ENCODE assay signal across 26 cellular contexts in genomic region chr3:18611991-18612390, GRCh38.
"Had no signal": no experiment of that assay in that cellular context is flagged by ENCODE, and none has a peak within 500 bp of the region (broad histone marks: within the 10 kb centered on the region; RNA-seq: fewer than 3 reads in every experiment).

No MANE protein-coding gene starts in this region.

- H3K9me3 Mint-ChIP-seq: stimulated activated naive CD8-positive, alpha-beta T cell treated with anti-CD3 and anti-CD28 coated beads, Interleukin-15, Interleukin-2, amounts not matched to agents 100 ng/mL and 50 ng/mL, for 24 hours had no signal

- H3K27me3 ChIP-seq: stomach, suprapubic skin, testis, thyroid gland, tibial artery, tibial nerve, transverse colon, upper lobe of left lung, upper lobe of right lung, uterus had no signal

- H3K4me3 Mint-ChIP-seq: stimulated activated memory B cell treated with anti-CD40 and anti-IgM and Interleukin-4, amounts not matched to agents 10 μg/mL and 1 μg/mL and 100 μg/mL, for 72 hours; stimulated activated naive B cell treated with anti-CD40 and anti-IgM and Interleukin-4, amounts not matched to agents 10 μg/mL and 1 μg/mL and 100 μg/mL, for 72 hours; stimulated activated naive CD8-positive, alpha-beta T cell treated with anti-CD3 and anti-CD28 coated beads, Interleukin-15, Interleukin-2, amounts not matched to agents 100 ng/mL and 50 ng/mL, for 24 hours; type B pancreatic cell had no signal

- H3K36me3 ChIP-seq: stomach, suprapubic skin, thoracic aorta, thyroid gland, tibial artery, tibial nerve, transverse colon, upper lobe of left lung, upper lobe of right lung, uterus had no signal

- H3K36me3 Mint-ChIP-seq: stimulated activated memory B cell treated with anti-CD40 and anti-IgM and Interleukin-4, amounts not matched to agents 10 μg/mL and 1 μg/mL and 100 μg/mL, for 72 hours; type B pancreatic cell had no signal

- H3K9me3 ChIP-seq: suprapubic skin, testis, thoracic aorta, thyroid gland, tibial artery, upper lobe of left lung, upper lobe of right lung, uterus had no signal

- H3K4me3 ChIP-seq: stomach, suprapubic skin, testis, thoracic aorta, thyroid gland, tibial artery, tibial nerve, transverse colon, upper lobe of left lung, upper lobe of right lung, uterus had no signal

- DNase-seq: stimulated activated CD4-positive, alpha-beta T cell treated with anti-CD3 and anti-CD28 coated beads, Interleukin-1b, Interleukin-23, amount 100 ng/mL, for 48 hours; stimulated activated CD4-positive, alpha-beta T cell treated with anti-CD3 and anti-CD28 coated beads, Interleukin-2, amount 100 ng/mL, for 24 hours; stimulated activated CD4-positive, alpha-beta T cell treated with anti-CD3 and anti-CD28 coated beads, Interleukin-2, amount 100 ng/mL, for 48 hours; stimulated activated CD4-positive, alpha-beta T cell treated with anti-CD3 and anti-CD28 coated beads, Interleukin-4, amount 100 ng/mL, for 1 hour; stimulated activated CD4-positive, alpha-beta T cell treated with anti-CD3 and anti-CD28 coated beads, Interleukin-4, amount 100 ng/mL, for 24 hours; stimulated activated CD4-positive, alpha-beta T cell treated with anti-CD3 and anti-CD28 coated beads, Interleukin-4, amount 100 ng/mL, for 4 hours; stimulated activated CD8-positive, alpha-beta memory T cell treated with anti-CD3 and anti-CD28 coated beads, Interleukin-4, amount 100 ng/mL, for 48 hours; stimulated activated naive B cell treated with anti-CD40 and anti-IgM and Interleukin-4, amounts not matched to agents 10 μg/mL and 1 μg/mL and 100 μg/mL, for 72 hours; stimulated activated naive CD4-positive, alpha-beta T cell; stimulated activated naive CD4-positive, alpha-beta T cell treated with Interleukin-2 at 50 U/mL for 16 hours; stomach; substantia nigra; testis; thyroid gland; tibial artery; transverse colon; trophoblast cell; upper lobe of left lung; upper lobe of right lung; uterus had no signal

- H3K27ac ChIP-seq: stomach, suprapubic skin, testis, thoracic aorta, thyroid gland, tibial artery, tibial nerve, transverse colon, upper lobe of left lung, upper lobe of right lung, uterus had no signal

- H3K27ac Mint-ChIP-seq: stimulated activated memory B cell treated with anti-CD40 and anti-IgM and Interleukin-4, amounts not matched to agents 10 μg/mL and 1 μg/mL and 100 μg/mL, for 72 hours; stimulated activated naive B cell treated with anti-CD40 and anti-IgM and Interleukin-4, amounts not matched to agents 10 μg/mL and 1 μg/mL and 100 μg/mL, for 72 hours; stimulated activated naive CD8-positive, alpha-beta T cell treated with anti-CD3 and anti-CD28 coated beads, Interleukin-15, Interleukin-2, amounts not matched to agents 100 ng/mL and 50 ng/mL, for 24 hours; type B pancreatic cell had no signal

- H3K4me1 Mint-ChIP-seq: stimulated activated memory B cell treated with anti-CD40 and anti-IgM and Interleukin-4, amounts not matched to agents 10 μg/mL and 1 μg/mL and 100 μg/mL, for 72 hours had no signal

- ATAC-seq: stimulated activated memory B cell treated with anti-CD40 and anti-IgM and Interleukin-4, amounts not matched to agents 10 μg/mL and 1 μg/mL and 100 μg/mL, for 72 hours; upper lobe of right lung had no signal

- H3K27me3 Mint-ChIP-seq: stimulated activated memory B cell treated with anti-CD40 and anti-IgM and Interleukin-4, amounts not matched to agents 10 μg/mL and 1 μg/mL and 100 μg/mL, for 72 hours; stimulated activated naive B cell treated with anti-CD40 and anti-IgM and Interleukin-4, amounts not matched to agents 10 μg/mL and 1 μg/mL and 100 μg/mL, for 72 hours; stimulated activated naive CD8-positive, alpha-beta T cell treated with anti-CD3 and anti-CD28 coated beads, Interleukin-15, Interleukin-2, amounts not matched to agents 100 ng/mL and 50 ng/mL, for 24 hours; type B pancreatic cell had no signal

- H3K4me1 ChIP-seq: stomach, suprapubic skin, testis, thyroid gland, tibial artery, tibial nerve, transverse colon, upper lobe of left lung, upper lobe of right lung, uterus had no signal
